In genomic region chr2:205947621-205948495, GRCh38 we compare ENCODE assay signal across 8 cellular contexts.
DNase-seq lines count a peak whose midpoint lies in the region; ATAC-seq and TF ChIP-seq lines count a peak whose summit lies in the region.

No MANE protein-coding gene starts in this region.

- peak; percentile 61 for DNase-seq in ACHN
- peak; percentile 45 for DNase-seq in NCI-H2107 treated with DMSO at 0.1 percent for 48 hours (lab: John Stamatoyannopoulos, UW; ENCODE audit: unreplicated experiment)
- DNase-seq in activated B cell treated with CpG ODN at 0.5 μM for 24 hours: peak; percentile 28
- peak in 40 of 61 donors; percentile 2 to 51 (median 15) for DNase-seq in caudate nucleus (lab: John Stamatoyannopoulos, UW)
- peak; percentile 75 for DNase-seq in left lobe of liver (ENCODE audit: low spot score)
- peak; percentile 58 for DNase-seq in stimulated activated CD4-positive, alpha-beta T cell treated with anti-CD3 and anti-CD28 coated beads, Interleukin-4, amount 100 ng/mL, for 24 hours

- ATAC-seq in GM18499 (IDR thresholded peaks at IDR 0.05; ENCODE audit: insufficient read depth, unreplicated experiment): peak; percentile 61
- peak; percentile 92 for ATAC-seq in HG02885 (IDR thresholded peaks at IDR 0.05; ENCODE audit: poor library complexity, unreplicated experiment)
- peak; percentile 64 for ATAC-seq in activated B cell treated with CpG ODN at 0.5 μM for 24 hours (ENCODE audit: low read depth)
- peak; percentile 97 for ATAC-seq in left lobe of liver

- H3K36me3 Mint-ChIP-seq in activated B cell treated with CpG ODN at 0.5 μM for 24 hours (ENCODE audit: low read depth): no peaks in the 10 kb centered on the region

- POLR2A ChIA-PET in activated B cell treated with CpG ODN at 0.5 μM for 24 hours (lab: Charles Lee): no interaction called here

- no peak overlapping the region for H3K27ac ChIP-seq in caudate nucleus (ENCODE audit: low read depth, low read length)

- no peak overlapping the region for H3K4me3 Mint-ChIP-seq in activated B cell treated with CpG ODN at 0.5 μM for 24 hours

- intact Hi-C loops in activated B cell treated with CpG ODN at 0.5 μM for 24 hours (cut with micrococcal nuclease): loop anchor here (1.0 to 10.0 kb wide), 6 partner anchors 182 to 1923 kb away; partner anchors contain the start of gene NRP2

- peak; percentile 89 for TF ChIP-seq CTCF in activated B cell treated with CpG ODN at 0.5 μM for 24 hours (IDR thresholded peaks at IDR 0.05)

- no peak overlapping the region for H3K27ac Mint-ChIP-seq in activated B cell treated with CpG ODN at 0.5 μM for 24 hours

- in situ Hi-C loops in ACHN (cut with HindIII; ENCODE audit: low pct_ligation_motif_present, low pct_unique_long_range_greater_than_20kb, low sequenced_read_pairs): no loop called here

- peaks cover 2% of the 10 kb centered on the region for H3K4me1 Mint-ChIP-seq in activated B cell treated with CpG ODN at 0.5 μM for 24 hours

- peaks cover 19% of the 10 kb centered on the region for H3K27me3 Mint-ChIP-seq in activated B cell treated with CpG ODN at 0.5 μM for 24 hours

- peaks cover 1% of the 10 kb centered on the region for H3K9me3 Mint-ChIP-seq in activated B cell treated with CpG ODN at 0.5 μM for 24 hours

- CTCF ChIA-PET in activated B cell treated with CpG ODN at 0.5 μM for 24 hours (lab: Charles Lee): interaction anchor here (0.9 to 2.6 kb wide), 6 partner anchors 9 to 1804 kb away, joined by 3 to 17 read pairs (median 4); no protein-coding TSS in a partner anchor

Comparison
In these comparisons a context has a peak if more than half of its experiments do, and no peak if none do; other contexts are left out.
1. DNase-seq: peak in every context shown above with its lines; median percentile 75 in left lobe of liver; 61 in ACHN; 58 in stimulated activated CD4-positive, alpha-beta T cell treated with anti-CD3 and anti-CD28 coated beads, Interleukin-4, amount 100 ng/mL, for 24 hours; 45 in NCI-H2107 treated with DMSO at 0.1 percent for 48 hours; 28 in activated B cell treated with CpG ODN at 0.5 μM for 24 hours; 15 in caudate nucleus.